28 cellular contexts compared by ENCODE assay signal in the genomic region with DNA sequence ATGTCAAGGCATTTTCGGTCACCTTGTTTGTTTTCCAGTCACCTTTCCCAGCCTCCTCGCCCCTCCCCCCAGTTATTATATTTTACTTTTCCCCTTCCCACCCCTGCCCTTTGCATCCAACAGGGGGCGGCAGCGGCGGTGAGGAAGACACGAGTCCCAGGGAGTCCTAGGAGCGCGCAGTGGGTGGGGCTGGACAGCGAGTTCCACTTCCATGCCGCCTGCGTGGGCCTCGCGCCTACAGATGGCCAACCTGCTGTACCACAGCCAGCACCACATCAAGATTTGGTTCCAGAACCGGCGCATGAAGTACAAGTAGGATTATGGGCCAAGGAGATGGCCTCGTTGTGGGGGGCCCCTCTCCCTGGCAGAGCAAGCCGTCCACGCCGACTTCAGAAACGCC. TPM values are rescaled to one million over a fixed set of nuclear protein-coding genes. Genes with fewer than 3 reads are reported as not detected.
"Had no signal": no experiment of that assay in that cellular context is flagged by ENCODE, and none has a peak within 500 bp of the region (broad histone marks: within the 10 kb centered on the region; RNA-seq: fewer than 3 reads in every experiment).

No MANE protein-coding gene starts in this region.

- H3K4me1 Mint-ChIP-seq: activated CD4-positive, alpha-beta T cell treated with anti-CD3 and anti-CD28 coated beads, Interleukin-2, amount 10 ng/mL, durations not matched to agents 24 days and 14 days; activated CD8-positive, alpha-beta memory T cell treated with anti-CD3 and anti-CD28 coated beads, Interleukin-2, amount 10 ng/mL, durations not matched to agents 7 days and 5 days; brain; central memory CD8-positive, alpha-beta T cell had no signal

- H3K4me3 ChIP-seq: SK-N-MC had no signal

- H3K27ac ChIP-seq: SK-N-MC had no signal

- H3K9me3 Mint-ChIP-seq: activated CD4-positive, alpha-beta T cell treated with anti-CD3 and anti-CD28 coated beads, Interleukin-2, amount 10 ng/mL, durations not matched to agents 24 days and 14 days; activated naive CD4-positive, alpha-beta T cell treated with anti-CD3 and anti-CD28 coated beads for 36 hours; activated T-cell treated with anti-CD3 and anti-CD28 coated beads, Interleukin-2, amount 50 U/mL, for 24 hours; activated T-helper 1 cell treated with anti-CD3 and anti-CD28 coated beads, Interleukin-12 subunit alpha, Interleukin-12 subunit beta, Interleukin-2, Interleukin-4 antibody, amounts not matched to agents 30 ng/mL and 10 ng/mL and 1 ng/mL, durations not matched to agents 14 hours and 24 hours and 36 hours; central memory CD8-positive, alpha-beta T cell; T-helper 1 cell treated with Interleukin-12 subunit alpha and Interleukin-12 subunit beta and Interleukin-4 antibody, amounts not matched to agents 30 μg/mL and 1 μg/mL, for 36 hours had no signal

- ATAC-seq: activated CD8-positive, alpha-beta memory T cell treated with anti-CD3 and anti-CD28 coated beads, Interleukin-2, amount 10 ng/mL, durations not matched to agents 7 days and 5 days; Right ventricle myocardium inferior had no signal

- H3K4me3 Mint-ChIP-seq: activated CD4-positive, alpha-beta T cell treated with anti-CD3 and anti-CD28 coated beads, Interleukin-2, amount 10 ng/mL, durations not matched to agents 24 days and 14 days; activated CD8-positive, alpha-beta memory T cell treated with anti-CD3 and anti-CD28 coated beads, Interleukin-2, amount 10 ng/mL, durations not matched to agents 7 days and 5 days; activated naive CD4-positive, alpha-beta T cell treated with anti-CD3 and anti-CD28 coated beads for 36 hours; activated naive CD8-positive, alpha-beta T cell; activated T-cell treated with anti-CD3 and anti-CD28 coated beads, Interleukin-2, amount 50 U/mL, for 24 hours; activated T-helper 1 cell treated with anti-CD3 and anti-CD28 coated beads, Interleukin-12 subunit alpha, Interleukin-12 subunit beta, Interleukin-2, Interleukin-4 antibody, amounts not matched to agents 30 ng/mL and 10 ng/mL and 1 ng/mL, durations not matched to agents 14 hours and 24 hours and 36 hours; brain; central memory CD8-positive, alpha-beta T cell; T-helper 1 cell treated with Interleukin-12 subunit alpha and Interleukin-12 subunit beta and Interleukin-4 antibody, amounts not matched to agents 30 μg/mL and 1 μg/mL, for 36 hours had no signal

- H3K27ac Mint-ChIP-seq: activated CD4-positive, alpha-beta T cell treated with anti-CD3 and anti-CD28 coated beads, Interleukin-2, amount 10 ng/mL, durations not matched to agents 24 days and 14 days; activated CD8-positive, alpha-beta memory T cell treated with anti-CD3 and anti-CD28 coated beads, Interleukin-2, amount 10 ng/mL, durations not matched to agents 7 days and 5 days; activated naive CD4-positive, alpha-beta T cell treated with anti-CD3 and anti-CD28 coated beads for 36 hours; activated naive CD8-positive, alpha-beta T cell; activated T-cell treated with anti-CD3 and anti-CD28 coated beads, Interleukin-2, amount 50 U/mL, for 24 hours; activated T-helper 1 cell treated with anti-CD3 and anti-CD28 coated beads, Interleukin-12 subunit alpha, Interleukin-12 subunit beta, Interleukin-2, Interleukin-4 antibody, amounts not matched to agents 30 ng/mL and 10 ng/mL and 1 ng/mL, durations not matched to agents 14 hours and 24 hours and 36 hours; T-helper 1 cell treated with Interleukin-12 subunit alpha and Interleukin-12 subunit beta and Interleukin-4 antibody, amounts not matched to agents 30 μg/mL and 1 μg/mL, for 36 hours had no signal

- DNase-seq: activated CD4-positive, alpha-beta T cell treated with anti-CD3 and anti-CD28 coated beads, Interleukin-2, amount 50 U/mL, for 48 hours; activated CD4-positive, CD25-positive, alpha-beta regulatory T cell treated with anti-CD3 and anti-CD28 coated beads, Interleukin-2, amount 50 U/mL, for 72 hours; activated CD8-positive, alpha-beta memory T cell treated with anti-CD3 and anti-CD28 coated beads, Interleukin-2, amount 10 ng/mL, durations not matched to agents 7 days and 5 days; activated effector memory CD4-positive, alpha-beta T cell treated with Interleukin-2 at 50 U/mL for 16 hours; activated naive CD4-positive, alpha-beta T cell treated with anti-CD3 and anti-CD28 coated beads for 36 hours; activated T-cell treated with anti-CD3 and anti-CD28 coated beads, Interleukin-2, amount 50 U/mL, for 24 hours; amygdala; Karpas-422; MM.1S; NCI-H1105 treated with DMSO at 0.1 percent for 48 hours; NCI-H1436 treated with DMSO at 0.1 percent for 48 hours; NCI-H187; NCI-H2081; NCI-H2171 treated with DMSO at 0.1 percent for 48 hours; NCI-H226; NCI-H526 treated with DMSO at 0.1 percent for 48 hours; RPMI8226; SW 1271 had no signal

- H3K36me3 Mint-ChIP-seq: activated CD8-positive, alpha-beta memory T cell treated with anti-CD3 and anti-CD28 coated beads, Interleukin-2, amount 10 ng/mL, durations not matched to agents 7 days and 5 days; activated naive CD8-positive, alpha-beta T cell; brain had no signal

RNA-seq across cellular contexts. Expression of a gene that starts 37.2 kb away (rescaled TPM):
- total RNA-seq: activated CD4-positive, alpha-beta T cell treated with anti-CD3 and anti-CD28 coated beads, Interleukin-2, amount 10 ng/mL, durations not matched to agents 24 days and 14 days; activated CD8-positive, alpha-beta memory T cell treated with anti-CD3 and anti-CD28 coated beads, Interleukin-2, amount 10 ng/mL, durations not matched to agents 7 days and 5 days; activated naive CD4-positive, alpha-beta T cell treated with anti-CD3 and anti-CD28 coated beads for 36 hours; activated T-helper 1 cell treated with anti-CD3 and anti-CD28 coated beads, Interleukin-12 subunit alpha, Interleukin-12 subunit beta, Interleukin-2, Interleukin-4 antibody, amounts not matched to agents 30 ng/mL and 10 ng/mL and 1 ng/mL, durations not matched to agents 14 hours and 24 hours and 36 hours; NCI-H460; OCI-LY7 had no signal
